In the genomic region with DNA sequence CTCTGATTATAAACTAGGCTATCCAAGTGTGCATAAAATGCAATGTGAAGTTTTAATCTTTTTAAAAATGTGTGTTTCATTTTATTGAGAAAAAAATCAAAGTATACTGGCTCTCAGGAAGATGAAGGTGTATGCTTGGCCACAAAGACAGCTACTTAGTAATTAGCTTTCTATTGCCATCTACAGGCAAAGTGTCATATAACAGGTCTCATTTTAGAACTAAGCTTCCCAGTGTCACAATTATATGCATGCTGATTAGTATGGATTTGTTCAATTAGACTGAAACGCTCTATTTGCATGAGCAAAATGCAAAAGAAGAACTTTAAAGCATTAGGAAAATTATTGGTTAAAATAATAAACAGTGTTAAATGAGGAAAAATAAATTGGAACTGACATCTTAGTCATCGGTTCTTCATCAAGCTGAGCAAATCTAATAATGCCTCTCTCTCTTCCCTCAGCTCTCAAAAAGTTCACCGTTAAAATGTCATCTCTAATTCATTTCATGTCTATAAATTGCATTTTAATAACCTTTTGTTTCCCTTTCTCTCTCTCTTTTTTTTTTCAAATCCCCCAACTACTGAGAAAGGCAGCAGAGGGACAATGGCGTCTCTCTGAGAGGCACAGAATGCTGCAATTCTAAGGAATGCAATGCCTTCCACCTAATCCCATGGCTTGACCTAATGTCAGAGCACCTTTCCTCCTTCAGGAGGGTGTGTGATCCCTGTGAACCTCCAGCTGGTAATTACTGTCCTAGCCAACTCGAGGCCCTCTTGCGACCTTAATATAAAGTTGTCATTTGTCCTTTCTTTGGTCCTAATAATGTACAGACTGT, we compare ENCODE assay signal across 8 cellular contexts.
DNase-seq lines count a peak whose midpoint lies in the region; ATAC-seq, FAIRE-seq and TF ChIP-seq lines count a peak whose summit lies in the region.

No MANE protein-coding gene starts in this region.

- H3K4me1 ChIP-seq in pancreas: no peaks in the 10 kb centered on the region

- 59 to 61% methylated on average over 6 of the region's 6 CpGs for WGBS in pancreas, 2 donors

- in situ Hi-C loops in GM13976 (cut with MboI; ENCODE audit: low sequenced_read_pairs, unreplicated experiment): no loop called here

- no peak overlapping the region for H3K27ac ChIP-seq in pancreas

- H3K36me3 ChIP-seq in pancreas: no peaks in the 10 kb centered on the region

- no peaks in the 10 kb centered on the region for H3K27me3 ChIP-seq in pancreas

- DNase-seq in A172 (ENCODE audit: low spot score) (peak; percentile 15), GM13976 (ENCODE audit: low spot score) (peak; percentile 21), NCI-H82 (lab: John Stamatoyannopoulos, UW) (peak; percentile 88), epithelial cell of proximal tubule (ENCODE audit: low read depth) (no peak), pancreas (no peak), occipital lobe (lab: John Stamatoyannopoulos, UW) (no peak), 8988T (no peak)

- peak; percentile 80 for FAIRE-seq in pancreas (lab: Jason Lieb, UNC)

- TF ChIP-seq CTCF in GM13976 (IDR thresholded peaks at IDR 0.05; ENCODE audit: borderline replicate concordance, control extremely low read depth, extremely low read depth, insufficient read depth, missing control alignments): peak; percentile 32
- peak; percentile 66 for TF ChIP-seq CTCF in epithelial cell of proximal tubule (conservative IDR thresholded peaks at IDR 0.05; ENCODE audit: low read depth, low read length)
- TF ChIP-seq CTCF in pancreas (IDR thresholded peaks at IDR 0.05): peak in 3 of 4 donors; percentile 19 to 32 (median 19)

- no peaks in the 10 kb centered on the region for H3K9me3 ChIP-seq in pancreas

- H3K4me3 ChIP-seq in epithelial cell of proximal tubule (ENCODE audit: low read depth, low read length) (no peak overlapping the region), pancreas (no peak overlapping the region)

- intact Hi-C loops in pancreas (cut with DNase I): no loop called here

- ATAC-seq in HG02981 (IDR thresholded peaks at IDR 0.05; ENCODE audit: unreplicated experiment) (peak; percentile 81), pancreas (peak in 3 of 4 donors; percentile 63 to 71 (median 70))

Comparison
In these comparisons a context has a peak if more than half of its experiments do, and no peak if none do; other contexts are left out.
1. DNase-seq: peak in A172 (single experiment), GM13976 (single experiment) and NCI-H82 (single experiment); none in epithelial cell of proximal tubule (single experiment), pancreas (0 of 6), occipital lobe (single experiment) and 8988T (single experiment).
2. Peak in every context shown above with its lines, with median percentiles within 50 percentile points of each other: CTCF ChIP-seq.